Comparison of ENCODE assay signal across 1 cellular context in the genomic region with DNA sequence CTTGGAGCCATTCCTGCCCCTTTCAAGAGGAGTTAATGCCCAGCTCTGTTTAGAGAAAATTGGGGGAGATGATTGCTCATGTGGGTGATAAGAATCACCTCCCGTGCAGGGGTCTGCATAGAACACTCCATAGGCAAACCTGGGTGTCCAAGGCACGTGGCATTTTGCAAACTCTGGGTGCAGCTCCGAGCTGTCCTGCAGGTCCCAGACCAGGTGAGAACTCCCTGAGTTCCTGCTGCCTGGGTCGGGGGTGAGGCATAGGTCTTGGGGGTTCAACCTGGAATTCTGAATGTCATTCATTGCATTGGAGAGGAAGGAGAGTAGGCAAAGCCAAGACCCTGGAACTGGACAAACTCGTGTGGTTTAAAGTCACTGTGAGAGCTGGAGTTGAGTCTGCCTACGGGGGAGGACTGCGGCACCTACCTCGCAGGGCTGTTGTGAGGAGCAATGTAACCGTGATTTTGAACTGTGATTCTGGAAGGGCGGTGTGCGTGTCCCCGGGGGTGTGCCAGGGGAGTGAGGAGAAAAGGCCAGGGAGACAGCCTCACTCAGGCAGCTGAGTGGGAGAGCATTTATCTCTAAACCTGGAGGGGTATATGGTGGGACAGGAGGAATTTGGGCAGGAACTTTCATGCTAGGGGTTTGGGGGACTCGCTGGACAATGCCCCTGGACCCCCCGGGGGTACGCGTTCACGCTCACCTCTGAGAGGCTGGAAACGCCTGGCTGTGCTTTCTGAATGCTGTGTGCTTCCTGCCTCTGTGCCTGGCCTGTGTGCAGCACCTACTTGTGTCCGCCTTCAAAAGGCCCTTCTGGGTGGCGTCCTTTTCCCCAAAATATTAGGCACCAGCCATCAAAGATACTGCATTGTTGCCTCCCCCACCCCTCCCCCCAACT.
TF ChIP-seq lines count a peak whose summit lies in the region.

No MANE protein-coding gene starts in this region.

TF ChIP-seq in SK-N-SH treated with all-trans-retinoic acid at 6 μM for 48 hours, 23 proteins besides CTCF, POLR2A, EP300 and RAD21 (continued from another document):
- TF ChIP-seq TCF4 (CRISPR knock-in tag; IDR thresholded peaks at IDR 0.05; ENCODE audit: borderline replicate concordance) (no peak), BACH2 (CRISPR knock-in tag; IDR thresholded peaks at IDR 0.05; ENCODE audit: borderline replicate concordance) (no peak), RARB (CRISPR knock-in tag; IDR thresholded peaks at IDR 0.05) (no peak), OSR1 (CRISPR knock-in tag; IDR thresholded peaks at IDR 0.05) (no peak), ZC3H10 (CRISPR knock-in tag; IDR thresholded peaks at IDR 0.05) (no peak), PPARA (CRISPR knock-in tag; IDR thresholded peaks at IDR 0.05; ENCODE audit: borderline replicate concordance) (no peak), ARNTL (CRISPR knock-in tag; IDR thresholded peaks at IDR 0.05; ENCODE audit: borderline replicate concordance, low read depth) (no peak), ESRRG (CRISPR knock-in tag; IDR thresholded peaks at IDR 0.05) (no peak), ZNF8 (CRISPR knock-in tag; IDR thresholded peaks at IDR 0.05) (no peak), ZFP30 (CRISPR knock-in tag; IDR thresholded peaks at IDR 0.05) (no peak), ISL1 (CRISPR knock-in tag; IDR thresholded peaks at IDR 0.05) (no peak), SNAI2 (CRISPR knock-in tag; IDR thresholded peaks at IDR 0.05) (no peak)
- TF ChIP-seq, protein P1, sequence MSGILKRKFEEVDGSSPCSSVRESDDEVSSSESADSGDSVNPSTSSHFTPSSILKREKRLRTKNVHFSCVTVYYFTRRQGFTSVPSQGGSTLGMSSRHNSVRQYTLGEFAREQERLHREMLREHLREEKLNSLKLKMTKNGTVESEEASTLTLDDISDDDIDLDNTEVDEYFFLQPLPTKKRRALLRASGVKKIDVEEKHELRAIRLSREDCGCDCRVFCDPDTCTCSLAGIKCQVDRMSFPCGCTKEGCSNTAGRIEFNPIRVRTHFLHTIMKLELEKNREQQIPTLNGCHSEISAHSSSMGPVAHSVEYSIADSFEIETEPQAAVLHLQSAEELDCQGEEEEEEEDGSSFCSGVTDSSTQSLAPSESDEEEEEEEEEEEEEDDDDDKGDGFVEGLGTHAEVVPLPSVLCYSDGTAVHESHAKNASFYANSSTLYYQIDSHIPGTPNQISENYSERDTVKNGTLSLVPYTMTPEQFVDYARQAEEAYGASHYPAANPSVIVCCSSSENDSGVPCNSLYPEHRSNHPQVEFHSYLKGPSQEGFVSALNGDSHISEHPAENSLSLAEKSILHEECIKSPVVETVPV (CRISPR knock-in tag; IDR thresholded peaks at IDR 0.05) = no peak
- TF ChIP-seq, protein P2, sequence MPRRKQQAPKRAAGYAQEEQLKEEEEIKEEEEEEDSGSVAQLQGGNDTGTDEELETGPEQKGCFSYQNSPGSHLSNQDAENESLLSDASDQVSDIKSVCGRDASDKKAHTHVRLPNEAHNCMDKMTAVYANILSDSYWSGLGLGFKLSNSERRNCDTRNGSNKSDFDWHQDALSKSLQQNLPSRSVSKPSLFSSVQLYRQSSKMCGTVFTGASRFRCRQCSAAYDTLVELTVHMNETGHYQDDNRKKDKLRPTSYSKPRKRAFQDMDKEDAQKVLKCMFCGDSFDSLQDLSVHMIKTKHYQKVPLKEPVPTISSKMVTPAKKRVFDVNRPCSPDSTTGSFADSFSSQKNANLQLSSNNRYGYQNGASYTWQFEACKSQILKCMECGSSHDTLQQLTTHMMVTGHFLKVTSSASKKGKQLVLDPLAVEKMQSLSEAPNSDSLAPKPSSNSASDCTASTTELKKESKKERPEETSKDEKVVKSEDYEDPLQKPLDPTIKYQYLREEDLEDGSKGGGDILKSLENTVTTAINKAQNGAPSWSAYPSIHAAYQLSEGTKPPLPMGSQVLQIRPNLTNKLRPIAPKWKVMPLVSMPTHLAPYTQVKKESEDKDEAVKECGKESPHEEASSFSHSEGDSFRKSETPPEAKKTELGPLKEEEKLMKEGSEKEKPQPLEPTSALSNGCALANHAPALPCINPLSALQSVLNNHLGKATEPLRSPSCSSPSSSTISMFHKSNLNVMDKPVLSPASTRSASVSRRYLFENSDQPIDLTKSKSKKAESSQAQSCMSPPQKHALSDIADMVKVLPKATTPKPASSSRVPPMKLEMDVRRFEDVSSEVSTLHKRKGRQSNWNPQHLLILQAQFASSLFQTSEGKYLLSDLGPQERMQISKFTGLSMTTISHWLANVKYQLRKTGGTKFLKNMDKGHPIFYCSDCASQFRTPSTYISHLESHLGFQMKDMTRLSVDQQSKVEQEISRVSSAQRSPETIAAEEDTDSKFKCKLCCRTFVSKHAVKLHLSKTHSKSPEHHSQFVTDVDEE (CRISPR knock-in tag; IDR thresholded peaks at IDR 0.05) = no peak
